30 cellular contexts compared by ENCODE assay signal in genomic region chr2:200746301-200746700, GRCh38.
"Had no signal": no experiment of that assay in that cellular context is flagged by ENCODE, and none has a peak within 500 bp of the region (broad histone marks: within the 10 kb centered on the region; RNA-seq: fewer than 3 reads in every experiment).

No MANE protein-coding gene starts in this region.

- H3K27ac Mint-ChIP-seq: activated CD8-positive, alpha-beta memory T cell treated with anti-CD3 and anti-CD28 coated beads, Interleukin-2, amount 10 ng/mL, durations not matched to agents 7 days and 5 days; activated CD8-positive, alpha-beta T cell treated with anti-CD3 and anti-CD28 coated beads, Interleukin-2, amount 10 ng/mL, durations not matched to agents 7 days and 5 days; activated naive CD8-positive, alpha-beta T cell; activated T-helper 2 cell treated with anti-CD3 and anti-CD28 coated beads, Interferon-gamma antibody, Interleukin-2, Interleukin-4, amounts not matched to agents 10 μg/mL and 5 μg/mL and 100 μg/mL, durations not matched to agents 14 hours and 24 hours and 36 hours; progenitor cell of endocrine pancreas; stimulated activated naive CD8-positive, alpha-beta T cell treated with anti-CD3 and anti-CD28 coated beads, Interleukin-15, amount 100 ng/mL, for 72 hours; T-helper 17 cell; WTC11 had no signal

- H3K4me3 Mint-ChIP-seq: activated CD8-positive, alpha-beta memory T cell treated with anti-CD3 and anti-CD28 coated beads, Interleukin-2, amount 10 ng/mL, durations not matched to agents 7 days and 5 days; activated CD8-positive, alpha-beta T cell treated with anti-CD3 and anti-CD28 coated beads, Interleukin-2, amount 10 ng/mL, durations not matched to agents 7 days and 5 days; activated naive CD8-positive, alpha-beta T cell; naive thymus-derived CD8-positive, alpha-beta T cell; stimulated activated effector memory CD8-positive, alpha-beta T cell treated with anti-CD3 and anti-CD28 coated beads, Interleukin-12 subunit alpha, Interleukin-12 subunit beta, amount 100 ng/mL, for 72 hours; stimulated activated naive CD8-positive, alpha-beta T cell treated with anti-CD3 and anti-CD28 coated beads, Interleukin-15, amount 100 ng/mL, for 72 hours; T-helper 17 cell; WTC11 had no signal

- FAIRE-seq: colon, kidney had no signal

- H3K27me3 Mint-ChIP-seq: activated CD8-positive, alpha-beta memory T cell treated with anti-CD3 and anti-CD28 coated beads, Interleukin-2, amount 10 ng/mL, durations not matched to agents 7 days and 5 days had no signal

- H3K27ac ChIP-seq: body of pancreas, epithelial cell of prostate, esophagus squamous epithelium, skin epidermis, upper lobe of right lung had no signal

- H3K9me3 Mint-ChIP-seq: activated T-helper 2 cell treated with anti-CD3 and anti-CD28 coated beads, Interferon-gamma antibody, Interleukin-2, Interleukin-4, amounts not matched to agents 10 μg/mL and 5 μg/mL and 100 μg/mL, durations not matched to agents 14 hours and 24 hours and 36 hours; naive thymus-derived CD8-positive, alpha-beta T cell; stimulated activated effector memory CD8-positive, alpha-beta T cell treated with anti-CD3 and anti-CD28 coated beads, Interleukin-12 subunit alpha, Interleukin-12 subunit beta, amount 100 ng/mL, for 72 hours; stimulated activated naive CD8-positive, alpha-beta T cell treated with anti-CD3 and anti-CD28 coated beads, Interleukin-15, amount 100 ng/mL, for 72 hours; WTC11 had no signal

- DNase-seq: activated CD4-positive, alpha-beta T cell treated with anti-CD3 and anti-CD28 coated beads for 1 hour; activated CD4-positive, alpha-beta T cell treated with anti-CD3 and anti-CD28 coated beads, Interleukin-2, amount 50 U/mL, for 1 hour; activated CD8-positive, alpha-beta memory T cell treated with anti-CD3 and anti-CD28 coated beads, Interleukin-2, amount 10 ng/mL, durations not matched to agents 7 days and 5 days; activated CD8-positive, alpha-beta T cell treated with anti-CD3 and anti-CD28 coated beads, Interleukin-2, amount 10 ng/mL, durations not matched to agents 7 days and 5 days; activated T-cell treated with anti-CD3 and anti-CD28 coated beads, Interleukin-2, amount 50 U/mL, for 48 hours; anterior cingulate cortex; body of pancreas; dermis blood vessel endothelial cell; effector CD4-positive, alpha-beta T cell; esophagus squamous epithelium; foreskin melanocyte; kidney; left colon; mammary epithelial cell; naive thymus-derived CD8-positive, alpha-beta T cell; retina; stimulated activated CD4-positive, alpha-beta T cell treated with anti-CD3 and anti-CD28 coated beads, Interleukin-4, amount 100 ng/mL, for 24 hours; stimulated activated naive CD8-positive, alpha-beta T cell treated with anti-CD3 and anti-CD28 coated beads, Interleukin-15, amount 100 ng/mL, for 72 hours; T-helper 17 cell; T1000; upper lobe of right lung had no signal

- H3K9me3 ChIP-seq: body of pancreas, esophagus squamous epithelium, upper lobe of right lung had no signal

- H3K27me3 ChIP-seq: body of pancreas, esophagus squamous epithelium, upper lobe of right lung had no signal

- H3K4me1 Mint-ChIP-seq: activated CD8-positive, alpha-beta memory T cell treated with anti-CD3 and anti-CD28 coated beads, Interleukin-2, amount 10 ng/mL, durations not matched to agents 7 days and 5 days; naive thymus-derived CD8-positive, alpha-beta T cell; stimulated activated effector memory CD8-positive, alpha-beta T cell treated with anti-CD3 and anti-CD28 coated beads, Interleukin-12 subunit alpha, Interleukin-12 subunit beta, amount 100 ng/mL, for 72 hours; stimulated activated naive CD8-positive, alpha-beta T cell treated with anti-CD3 and anti-CD28 coated beads, Interleukin-15, amount 100 ng/mL, for 72 hours; T-helper 17 cell had no signal

- H3K36me3 ChIP-seq: esophagus squamous epithelium, upper lobe of right lung had no signal

- H3K4me3 ChIP-seq: body of pancreas, esophagus squamous epithelium, skin epidermis, upper lobe of right lung had no signal

- H3K36me3 Mint-ChIP-seq: activated CD8-positive, alpha-beta memory T cell treated with anti-CD3 and anti-CD28 coated beads, Interleukin-2, amount 10 ng/mL, durations not matched to agents 7 days and 5 days; activated naive CD8-positive, alpha-beta T cell; naive thymus-derived CD8-positive, alpha-beta T cell; stimulated activated effector memory CD8-positive, alpha-beta T cell treated with anti-CD3 and anti-CD28 coated beads, Interleukin-12 subunit alpha, Interleukin-12 subunit beta, amount 100 ng/mL, for 72 hours; WTC11 had no signal

- ATAC-seq: activated CD8-positive, alpha-beta memory T cell treated with anti-CD3 and anti-CD28 coated beads, Interleukin-2, amount 10 ng/mL, durations not matched to agents 7 days and 5 days; activated CD8-positive, alpha-beta T cell treated with anti-CD3 and anti-CD28 coated beads, Interleukin-2, amount 10 ng/mL, durations not matched to agents 7 days and 5 days; body of pancreas; left colon; naive thymus-derived CD8-positive, alpha-beta T cell; sciatic nerve; stimulated activated effector memory CD8-positive, alpha-beta T cell treated with anti-CD3 and anti-CD28 coated beads, Interleukin-12 subunit alpha, Interleukin-12 subunit beta, amount 100 ng/mL, for 72 hours; stimulated activated naive CD8-positive, alpha-beta T cell treated with anti-CD3 and anti-CD28 coated beads, Interleukin-15, amount 100 ng/mL, for 72 hours; T-helper 17 cell; upper lobe of right lung; WTC11 had no signal
